ENCODE assay signal across 1 cellular context in the genomic region with DNA sequence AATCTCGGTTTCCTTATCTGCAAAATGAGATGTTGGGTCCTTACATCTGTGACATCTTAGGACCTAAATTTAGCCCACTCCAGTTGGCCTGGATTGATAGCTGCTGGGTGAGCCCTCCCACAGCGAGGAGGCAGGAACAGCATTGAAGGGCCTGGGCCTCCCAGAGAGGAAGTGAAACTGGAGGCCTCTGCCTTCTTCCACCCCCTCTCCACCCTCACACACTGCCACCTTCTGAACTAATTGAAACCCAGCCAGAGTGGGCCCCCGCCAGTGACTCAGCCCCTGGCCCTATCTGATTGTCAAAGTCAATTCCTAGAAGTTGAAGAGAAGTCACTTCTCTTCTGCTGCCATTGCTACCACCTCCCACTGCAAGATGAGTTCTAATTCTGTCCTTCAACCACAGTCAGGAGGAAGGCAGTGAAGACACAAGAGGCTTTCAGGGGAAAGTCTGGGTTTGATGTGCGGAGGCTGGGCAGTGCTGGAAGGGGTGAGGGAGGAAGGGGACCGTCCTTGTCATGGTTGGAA.
TF ChIP-seq lines count a peak whose summit lies in the region.

No MANE protein-coding gene starts in this region.

TF ChIP-seq in HEK293, 187 proteins besides CTCF, POLR2A, EP300 and RAD21 (continued from another document):
- TF ChIP-seq, protein P1, sequence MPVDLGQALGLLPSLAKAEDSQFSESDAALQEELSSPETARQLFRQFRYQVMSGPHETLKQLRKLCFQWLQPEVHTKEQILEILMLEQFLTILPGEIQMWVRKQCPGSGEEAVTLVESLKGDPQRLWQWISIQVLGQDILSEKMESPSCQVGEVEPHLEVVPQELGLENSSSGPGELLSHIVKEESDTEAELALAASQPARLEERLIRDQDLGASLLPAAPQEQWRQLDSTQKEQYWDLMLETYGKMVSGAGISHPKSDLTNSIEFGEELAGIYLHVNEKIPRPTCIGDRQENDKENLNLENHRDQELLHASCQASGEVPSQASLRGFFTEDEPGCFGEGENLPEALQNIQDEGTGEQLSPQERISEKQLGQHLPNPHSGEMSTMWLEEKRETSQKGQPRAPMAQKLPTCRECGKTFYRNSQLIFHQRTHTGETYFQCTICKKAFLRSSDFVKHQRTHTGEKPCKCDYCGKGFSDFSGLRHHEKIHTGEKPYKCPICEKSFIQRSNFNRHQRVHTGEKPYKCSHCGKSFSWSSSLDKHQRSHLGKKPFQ (tag by site-specific recombination; IDR thresholded peaks at IDR 0.05): no peak
- TF ChIP-seq ZNF777 (tag by site-specific recombination; IDR thresholded peaks at IDR 0.05; ENCODE audit: borderline replicate concordance): no peak
- no peak for TF ChIP-seq ZFP41 (tag by site-specific recombination; IDR thresholded peaks at IDR 0.05; ENCODE audit: borderline replicate concordance)
- TF ChIP-seq ZNF239 (tag by site-specific recombination; IDR thresholded peaks at IDR 0.05): no peak
- TF ChIP-seq, protein P2, sequence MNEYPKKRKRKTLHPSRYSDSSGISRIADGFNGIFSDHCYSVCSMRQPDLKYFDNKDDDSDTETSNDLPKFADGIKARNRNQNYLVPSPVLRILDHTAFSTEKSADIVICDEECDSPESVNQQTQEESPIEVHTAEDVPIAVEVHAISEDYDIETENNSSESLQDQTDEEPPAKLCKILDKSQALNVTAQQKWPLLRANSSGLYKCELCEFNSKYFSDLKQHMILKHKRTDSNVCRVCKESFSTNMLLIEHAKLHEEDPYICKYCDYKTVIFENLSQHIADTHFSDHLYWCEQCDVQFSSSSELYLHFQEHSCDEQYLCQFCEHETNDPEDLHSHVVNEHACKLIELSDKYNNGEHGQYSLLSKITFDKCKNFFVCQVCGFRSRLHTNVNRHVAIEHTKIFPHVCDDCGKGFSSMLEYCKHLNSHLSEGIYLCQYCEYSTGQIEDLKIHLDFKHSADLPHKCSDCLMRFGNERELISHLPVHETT (tag by site-specific recombination; IDR thresholded peaks at IDR 0.05): no peak
- TF ChIP-seq, protein P3, sequence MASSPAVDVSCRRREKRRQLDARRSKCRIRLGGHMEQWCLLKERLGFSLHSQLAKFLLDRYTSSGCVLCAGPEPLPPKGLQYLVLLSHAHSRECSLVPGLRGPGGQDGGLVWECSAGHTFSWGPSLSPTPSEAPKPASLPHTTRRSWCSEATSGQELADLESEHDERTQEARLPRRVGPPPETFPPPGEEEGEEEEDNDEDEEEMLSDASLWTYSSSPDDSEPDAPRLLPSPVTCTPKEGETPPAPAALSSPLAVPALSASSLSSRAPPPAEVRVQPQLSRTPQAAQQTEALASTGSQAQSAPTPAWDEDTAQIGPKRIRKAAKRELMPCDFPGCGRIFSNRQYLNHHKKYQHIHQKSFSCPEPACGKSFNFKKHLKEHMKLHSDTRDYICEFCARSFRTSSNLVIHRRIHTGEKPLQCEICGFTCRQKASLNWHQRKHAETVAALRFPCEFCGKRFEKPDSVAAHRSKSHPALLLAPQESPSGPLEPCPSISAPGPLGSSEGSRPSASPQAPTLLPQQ (tag by site-specific recombination; IDR thresholded peaks at IDR 0.05): peak; percentile 84
- no peak for TF ChIP-seq ZNF658 (tag by site-specific recombination; IDR thresholded peaks at IDR 0.05)
- no peak for TF ChIP-seq HOXA7 (CRISPR knock-in tag; IDR thresholded peaks at IDR 0.05; ENCODE audit: borderline replicate concordance)
- TF ChIP-seq ZNF596 (tag by site-specific recombination; IDR thresholded peaks at IDR 0.05): no peak
- TF ChIP-seq RBAK (tag by site-specific recombination; IDR thresholded peaks at IDR 0.05): no peak
- no peak for TF ChIP-seq IKZF3 (tag by site-specific recombination; IDR thresholded peaks at IDR 0.05)
